1 cellular context compared by ENCODE assay signal in the genomic region with DNA sequence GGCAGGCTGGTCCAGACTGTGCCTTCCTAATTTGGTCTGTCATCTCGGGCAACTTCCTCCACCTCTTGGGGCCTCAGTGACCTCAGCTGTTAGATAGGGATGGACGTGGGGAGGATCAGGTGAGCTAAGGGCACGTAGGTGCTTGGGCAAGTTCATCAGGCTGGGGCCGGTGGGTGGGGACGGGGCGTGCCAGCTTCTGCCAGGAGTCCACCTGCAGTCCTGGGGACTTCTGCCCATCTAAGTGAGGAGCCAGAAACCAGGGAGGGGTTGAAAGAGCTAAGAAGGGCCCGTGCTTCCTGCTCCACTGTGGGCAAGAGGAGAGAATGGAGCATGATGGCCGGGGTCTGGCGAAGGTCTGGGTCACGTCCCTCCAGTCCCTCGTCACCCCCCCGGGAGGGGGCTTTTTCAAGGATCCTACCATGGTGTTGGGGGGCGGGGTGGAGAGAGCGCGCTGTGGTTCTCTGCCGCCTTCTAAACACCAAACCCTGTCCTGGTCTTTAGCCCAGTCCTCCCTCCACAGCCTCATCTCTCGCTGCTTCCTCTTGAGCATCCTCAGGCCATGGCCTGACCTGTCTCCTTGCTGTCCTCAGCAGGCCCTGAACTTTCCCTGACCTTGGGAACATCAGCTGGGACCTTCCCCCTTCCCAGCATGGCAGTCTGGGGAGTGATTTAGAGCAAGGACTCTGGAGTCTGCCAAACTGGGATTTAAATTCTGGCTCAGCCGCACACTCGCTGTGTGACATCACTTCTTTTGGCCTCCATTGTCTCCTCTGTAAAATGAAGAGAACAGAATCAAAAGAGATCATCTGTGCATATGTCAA.
TF ChIP-seq lines count a peak whose summit lies in the region.

No MANE protein-coding gene starts in this region.

TF ChIP-seq in endothelial cell of umbilical vein, 7 proteins besides CTCF, POLR2A, EP300 and RAD21:
- no peak for TF ChIP-seq FOS (IDR thresholded peaks at IDR 0.05; ENCODE audit: borderline replicate concordance, insufficient read depth, low read length)
- TF ChIP-seq EZH2 (IDR thresholded peaks at IDR 0.05; ENCODE audit: borderline replicate concordance, low read depth, low read length, severe bottlenecking): no peak
- no peak for TF ChIP-seq JUN (IDR thresholded peaks at IDR 0.05; ENCODE audit: borderline replicate concordance, insufficient read depth, insufficient read length, low read depth)
- TF ChIP-seq POLR2AphosphoS5 (IDR thresholded peaks at IDR 0.05; ENCODE audit: insufficient read depth, low read depth, low read length): no peak
- TF ChIP-seq MAX (IDR thresholded peaks at IDR 0.05; ENCODE audit: insufficient read depth, insufficient read length): no peak
- no peak for TF ChIP-seq MYC (IDR thresholded peaks at IDR 0.05; ENCODE audit: low read depth, low read length)
- no peak for TF ChIP-seq GATA2 (IDR thresholded peaks at IDR 0.05; ENCODE audit: insufficient read depth, insufficient read length, low read depth, low read length)
